In the genomic region with DNA sequence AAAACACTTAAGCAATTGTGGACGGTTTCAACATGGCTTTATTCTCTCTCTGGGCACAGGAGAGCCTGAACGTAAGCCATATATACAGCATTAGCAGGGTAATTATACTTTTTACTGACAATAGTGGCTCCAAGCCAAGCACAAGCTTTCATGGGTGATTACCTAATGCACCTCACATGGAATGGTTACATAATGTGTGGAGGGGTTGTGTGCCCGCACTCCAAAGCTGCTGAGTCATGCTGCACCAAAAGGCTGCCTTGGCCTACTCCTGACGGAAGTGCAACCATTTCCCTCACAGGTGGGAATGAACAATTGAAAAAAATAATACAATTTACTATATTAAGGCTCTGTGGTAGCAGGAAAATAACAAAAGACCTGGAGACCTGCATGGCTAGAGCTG, we compare ENCODE assay signal across 10 cellular contexts.
DNase-seq lines count a peak whose midpoint lies in the region; ATAC-seq and TF ChIP-seq lines count a peak whose summit lies in the region.
"Had no signal": no experiment of that assay in that cellular context is flagged by ENCODE, and none has a peak within 500 bp of the region (broad histone marks: within the 10 kb centered on the region; RNA-seq: fewer than 3 reads in every experiment).

No MANE protein-coding gene starts in this region.

- H3K4me1 ChIP-seq in upper lobe of left lung (peaks cover 0 to 9% (median 0%) of the 10 kb centered on the region in 4 donors), tibial artery (no peaks in the 10 kb centered on the region)
- H3K4me1 ChIP-seq: parathyroid adenoma had no signal

- no peak overlapping the region for H3K27ac ChIP-seq in upper lobe of left lung
- no peak overlapping the region for H3K27ac ChIP-seq in tibial artery
- H3K27ac ChIP-seq: parathyroid adenoma had no signal

- ATAC-seq in upper lobe of left lung (ENCODE audit: low FRiP score in 2 of 2), result peak; percentile 45 to 57
- ATAC-seq in HG02763 (IDR thresholded peaks at IDR 0.05; ENCODE audit: unreplicated experiment), result no peak
- ATAC-seq: activated CD8-positive, alpha-beta memory T cell treated with anti-CD3 and anti-CD28 coated beads, Interleukin-2, amount 10 ng/mL, durations not matched to agents 7 days and 5 days had no signal

- no peak overlapping the region for H3K4me3 ChIP-seq in upper lobe of left lung
- no peak overlapping the region for H3K4me3 ChIP-seq in tibial artery

- WGBS in upper lobe of left lung, 2 donors, result 35 to 53% methylated on average over 4 of the region's 4 CpGs

- TF ChIP-seq POLR2A in upper lobe of left lung (IDR thresholded peaks at IDR 0.05), result no peak

- H3K9me3 ChIP-seq in upper lobe of left lung (peaks cover 0 to 3% (median 0%) of the 10 kb centered on the region in 4 donors), tibial artery (no peaks in the 10 kb centered on the region)

- intact Hi-C loops in head of caudate nucleus (cut with DNase I), result no loop called here
- intact Hi-C loops in tibial artery (cut with DNase I; ENCODE audit: low total_unique reads), result no loop called here

- peak; percentile 24 to 41 for DNase-seq in SHP77 (lab: John Stamatoyannopoulos, UW)
- DNase-seq in SHP77 treated with DMSO at 0.1 percent for 48 hours (lab: John Stamatoyannopoulos, UW), result no peak
- peak; percentile 8 for DNase-seq in OCI-M1 (lab: John Stamatoyannopoulos, UW)
- peak in 27 of 42 donors; percentile 7 to 69 (median 45) for DNase-seq in head of caudate nucleus
- DNase-seq in upper lobe of left lung, result peak in 1 of 2 donors; percentile 78
- no peak for DNase-seq in NCI-H524 treated with DMSO at 0.1 percent for 48 hours (lab: John Stamatoyannopoulos, UW)
- DNase-seq in tibial artery, result no peak
- DNase-seq: activated CD8-positive, alpha-beta memory T cell treated with anti-CD3 and anti-CD28 coated beads, Interleukin-2, amount 10 ng/mL, durations not matched to agents 7 days and 5 days had no signal

- H3K36me3 ChIP-seq in upper lobe of left lung (no peaks in the 10 kb centered on the region), tibial artery (no peaks in the 10 kb centered on the region)

- TF ChIP-seq CTCF in upper lobe of left lung (IDR thresholded peaks at IDR 0.05) (no peak), tibial artery (IDR thresholded peaks at IDR 0.05) (no peak)

- TF ChIP-seq EP300 in upper lobe of left lung (IDR thresholded peaks at IDR 0.05), result peak in 1 of 4 donors; percentile 71

- H3K27me3 ChIP-seq in upper lobe of left lung (no peaks in the 10 kb centered on the region), tibial artery (no peaks in the 10 kb centered on the region)

Comparison
In these comparisons a context has a peak if more than half of its experiments do, and no peak if none do; other contexts are left out.
1. DNase-seq: peak in SHP77 (2 of 2), OCI-M1 (single experiment) and head of caudate nucleus (27 of 42); none in SHP77 treated with DMSO at 0.1 percent for 48 hours (single experiment), NCI-H524 treated with DMSO at 0.1 percent for 48 hours (single experiment) and tibial artery (0 of 2).